Comparison of ENCODE assay signal across 11 cellular contexts in the genomic region with DNA sequence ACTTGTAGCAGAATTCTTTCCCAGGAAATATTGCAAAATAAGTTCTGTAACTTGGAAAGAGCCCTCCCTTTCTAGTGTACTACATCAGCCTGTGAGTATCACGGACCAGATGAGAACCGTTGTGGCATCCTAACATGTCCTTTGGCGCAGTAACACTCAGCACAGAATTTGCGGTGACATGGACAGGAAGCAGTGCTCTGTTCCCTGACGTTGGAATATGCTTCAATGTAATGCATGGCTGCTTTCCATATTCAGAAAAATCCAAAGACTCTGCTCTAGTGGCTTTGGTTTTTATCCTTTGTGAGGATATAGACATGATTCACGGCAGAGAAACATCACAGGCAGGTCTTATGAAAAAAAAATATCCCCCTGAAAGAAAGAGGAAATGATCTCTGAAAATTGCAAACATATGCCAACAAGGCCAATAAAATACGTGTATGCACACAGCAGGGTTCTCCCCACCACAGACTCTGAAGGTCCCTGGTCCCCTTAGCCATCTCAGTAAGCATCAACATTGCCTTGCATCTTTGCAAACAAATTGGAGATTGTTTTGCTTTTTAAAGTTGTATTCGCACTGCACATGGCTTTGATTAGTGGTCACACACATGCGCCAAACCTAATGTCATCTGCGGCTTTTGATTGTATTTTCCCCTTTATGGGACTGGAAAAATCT.
A peak's percentile ranks its signal among the peaks of the same experiment; 100 is the strongest.
DNase-seq lines count a peak whose midpoint lies in the region; ATAC-seq lines count a peak whose summit lies in the region.
"Had no signal": no experiment of that assay in that cellular context is flagged by ENCODE, and none has a peak within 500 bp of the region (broad histone marks: within the 10 kb centered on the region; RNA-seq: fewer than 3 reads in every experiment).

No MANE protein-coding gene starts in this region.

- ATAC-seq in Right ventricle myocardium superior (ENCODE audit: poor library complexity), result peak; percentile 63
- no peak for ATAC-seq in left colon
- ATAC-seq: GM12878 had no signal

- peak; percentile 96 for DNase-seq in GM04503 (ENCODE audit: low read depth)
- DNase-seq in adipocyte (ENCODE audit: low read depth), result peak; percentile 91
- no peak for DNase-seq in Right ventricle myocardium superior
- no peak for DNase-seq in activated naive CD4-positive, alpha-beta T cell (lab: John Stamatoyannopoulos, UW)
- no peak for DNase-seq in stimulated activated CD4-positive, alpha-beta T cell treated with anti-CD3 and anti-CD28 coated beads, Interleukin-4, amount 100 ng/mL, for 24 hours
- DNase-seq in left colon, result no peak
- DNase-seq in NCI-H1694 treated with DMSO at 0.1 percent for 48 hours (lab: John Stamatoyannopoulos, UW), result no peak
- DNase-seq: CD8-positive, alpha-beta memory T cell had no signal

- H3K4me3 ChIP-seq in adipocyte (ENCODE audit: low read length) (no peak overlapping the region), skin epidermis (no peak overlapping the region)
- H3K4me3 ChIP-seq: GM12878, Peyer's patch had no signal

- peak overlapping the region in 17 of 21 experiments; percentile 18 to 91 (median 73) for H3K27ac ChIP-seq in skin epidermis

- peaks cover 35% of the 10 kb centered on the region for H3K4me1 ChIP-seq in adipocyte (ENCODE audit: control insufficient read depth, insufficient read depth, low read length)
- H3K4me1 ChIP-seq: Peyer's patch had no signal

- no peaks in the 10 kb centered on the region for H3K27me3 ChIP-seq in adipocyte (replicated peaks; ENCODE audit: control insufficient read depth, insufficient read depth, low read length)
- H3K27me3 ChIP-seq: Peyer's patch had no signal

- peak overlapping the region; percentile 66 for H3K9ac ChIP-seq in adipocyte (ENCODE audit: low read length)

- no peaks in the 10 kb centered on the region for H3K36me3 ChIP-seq in adipocyte (ENCODE audit: control insufficient read depth, insufficient read depth, low read length, severe bottlenecking)
- H3K36me3 ChIP-seq: Peyer's patch had no signal

- intact Hi-C loops in Right ventricle myocardium superior (cut with DNase I) (no loop called here), left colon (cut with DNase I, micrococcal nuclease) (no loop called here)

- no peaks in the 10 kb centered on the region for H3K9me3 ChIP-seq in adipocyte (ENCODE audit: control insufficient read depth, low read length)
- H3K9me3 ChIP-seq: Peyer's patch had no signal

Comparison
In these comparisons a context has a peak if more than half of its experiments do, and no peak if none do; other contexts are left out.
1. DNase-seq: peak in GM04503 (single experiment) and adipocyte (single experiment); none in Right ventricle myocardium superior (single experiment), activated naive CD4-positive, alpha-beta T cell (0 of 4), stimulated activated CD4-positive, alpha-beta T cell treated with anti-CD3 and anti-CD28 coated beads, Interleukin-4, amount 100 ng/mL, for 24 hours (single experiment), left colon (0 of 2) and NCI-H1694 treated with DMSO at 0.1 percent for 48 hours (single experiment).